In the genomic region with DNA sequence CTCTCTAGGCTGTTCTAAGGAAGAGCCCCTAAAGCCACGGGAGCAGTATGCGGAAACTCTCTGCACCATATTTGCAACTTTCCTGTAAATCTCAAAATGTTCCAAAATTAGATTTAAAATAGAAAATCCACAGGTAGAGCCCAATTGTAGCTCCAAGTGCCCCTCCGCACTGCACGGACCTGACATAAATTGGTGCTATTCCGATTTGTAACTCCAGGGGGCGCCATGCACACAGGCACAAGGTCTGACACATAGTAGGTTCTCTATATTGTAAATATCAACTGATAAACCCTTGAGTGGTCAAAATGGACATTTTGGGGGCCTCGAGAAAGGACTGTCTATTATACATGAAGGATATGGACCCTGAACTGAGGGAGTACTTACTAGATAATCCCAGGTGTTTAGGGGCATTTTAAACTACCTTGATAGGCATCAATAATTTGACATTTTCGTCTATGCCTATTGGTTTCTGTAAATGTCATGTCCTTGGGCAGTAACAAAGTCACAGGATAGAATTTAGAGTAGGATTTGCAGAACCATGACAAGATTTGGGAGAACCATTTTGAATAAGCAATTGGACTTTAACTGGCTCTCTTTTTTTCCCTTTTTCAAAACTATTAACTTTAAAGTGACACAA, we compare ENCODE assay signal across 1 cellular context.
TF ChIP-seq lines count a peak whose summit lies in the region.

No MANE protein-coding gene starts in this region.

TF ChIP-seq in A549, 52 proteins besides CTCF, POLR2A, EP300 and RAD21 (continued from another document):
- TF ChIP-seq, protein P1, sequence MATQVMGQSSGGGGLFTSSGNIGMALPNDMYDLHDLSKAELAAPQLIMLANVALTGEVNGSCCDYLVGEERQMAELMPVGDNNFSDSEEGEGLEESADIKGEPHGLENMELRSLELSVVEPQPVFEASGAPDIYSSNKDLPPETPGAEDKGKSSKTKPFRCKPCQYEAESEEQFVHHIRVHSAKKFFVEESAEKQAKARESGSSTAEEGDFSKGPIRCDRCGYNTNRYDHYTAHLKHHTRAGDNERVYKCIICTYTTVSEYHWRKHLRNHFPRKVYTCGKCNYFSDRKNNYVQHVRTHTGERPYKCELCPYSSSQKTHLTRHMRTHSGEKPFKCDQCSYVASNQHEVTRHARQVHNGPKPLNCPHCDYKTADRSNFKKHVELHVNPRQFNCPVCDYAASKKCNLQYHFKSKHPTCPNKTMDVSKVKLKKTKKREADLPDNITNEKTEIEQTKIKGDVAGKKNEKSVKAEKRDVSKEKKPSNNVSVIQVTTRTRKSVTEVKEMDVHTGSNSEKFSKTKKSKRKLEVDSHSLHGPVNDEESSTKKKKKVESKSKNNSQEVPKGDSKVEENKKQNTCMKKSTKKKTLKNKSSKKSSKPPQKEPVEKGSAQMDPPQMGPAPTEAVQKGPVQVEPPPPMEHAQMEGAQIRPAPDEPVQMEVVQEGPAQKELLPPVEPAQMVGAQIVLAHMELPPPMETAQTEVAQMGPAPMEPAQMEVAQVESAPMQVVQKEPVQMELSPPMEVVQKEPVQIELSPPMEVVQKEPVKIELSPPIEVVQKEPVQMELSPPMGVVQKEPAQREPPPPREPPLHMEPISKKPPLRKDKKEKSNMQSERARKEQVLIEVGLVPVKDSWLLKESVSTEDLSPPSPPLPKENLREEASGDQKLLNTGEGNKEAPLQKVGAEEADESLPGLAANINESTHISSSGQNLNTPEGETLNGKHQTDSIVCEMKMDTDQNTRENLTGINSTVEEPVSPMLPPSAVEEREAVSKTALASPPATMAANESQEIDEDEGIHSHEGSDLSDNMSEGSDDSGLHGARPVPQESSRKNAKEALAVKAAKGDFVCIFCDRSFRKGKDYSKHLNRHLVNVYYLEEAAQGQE (IDR thresholded peaks at IDR 0.05) = no peak
